31 cellular contexts compared by ENCODE assay signal in the genomic region with DNA sequence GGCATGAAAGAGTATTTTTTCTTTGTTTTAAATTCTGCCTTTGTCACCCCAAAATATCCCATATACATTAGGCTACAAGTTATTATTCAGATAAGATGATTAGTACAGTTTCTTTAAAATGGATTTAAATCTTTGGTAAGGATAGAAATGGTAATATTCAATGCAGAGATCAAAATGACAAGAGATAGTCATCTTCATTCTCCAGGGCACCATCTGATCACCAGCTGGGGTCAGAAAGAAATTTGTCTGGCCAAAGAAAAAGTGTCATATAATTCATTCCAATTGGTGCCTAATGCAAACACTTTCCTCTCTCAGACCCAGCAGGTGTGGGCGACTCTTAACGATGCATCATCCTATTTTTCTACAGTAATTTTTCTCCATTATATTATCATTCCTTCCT.
"Had no signal": no experiment of that assay in that cellular context is flagged by ENCODE, and none has a peak within 500 bp of the region (broad histone marks: within the 10 kb centered on the region; RNA-seq: fewer than 3 reads in every experiment).

No MANE protein-coding gene starts in this region.

- H3K27me3 ChIP-seq: dorsolateral prefrontal cortex, foreskin keratinocyte, gastroesophageal sphincter, heart left ventricle, hepatocyte, left lung, right atrium auricular region, stomach, thyroid gland, vagina had no signal

- H3K4me3 ChIP-seq: dorsolateral prefrontal cortex, gastroesophageal sphincter, heart left ventricle, hepatocyte, left lung, mucosa of descending colon, prostate gland, right atrium auricular region, smooth muscle cell, stomach, thyroid gland, vagina had no signal

- H3K4me2 ChIP-seq: hepatocyte, smooth muscle cell had no signal

- H3K9me3 ChIP-seq: gastroesophageal sphincter, heart left ventricle, left lung, mucosa of descending colon, prostate gland, right atrium auricular region, stomach, thyroid gland, vagina had no signal

- H3K4me1 ChIP-seq: foreskin keratinocyte, gastroesophageal sphincter, left lung, prostate gland, right atrium auricular region, stomach, thyroid gland, vagina had no signal

- FAIRE-seq: islet of Langerhans had no signal

- H3K9me3 Mint-ChIP-seq: endodermal cell, mesothelial cell of epicardium, naive B cell had no signal

- H2AFZ ChIP-seq: hepatocyte had no signal

- ATAC-seq: esophagus mucosa; foreskin keratinocyte; gastroesophageal sphincter; heart left ventricle; left cardiac atrium; left lung; mucosa of descending colon; natural killer cell treated with Interleukin-12 subunit alpha and Interleukin-12 subunit beta and Interleukin-15 and Interleukin-18, amount 100 ng/mL, for 72 hours; sciatic nerve; stimulated activated effector memory CD8-positive, alpha-beta T cell treated with anti-CD3 and anti-CD28 coated beads, Interleukin-12 subunit alpha, Interleukin-12 subunit beta, amount 100 ng/mL, for 72 hours had no signal

- H3K36me3 Mint-ChIP-seq: mesothelial cell of epicardium; naive B cell; natural killer cell treated with Interleukin-12 subunit alpha and Interleukin-12 subunit beta and Interleukin-15 and Interleukin-18, amount 100 ng/mL, for 72 hours; stimulated activated effector memory CD8-positive, alpha-beta T cell treated with anti-CD3 and anti-CD28 coated beads, Interleukin-12 subunit alpha, Interleukin-12 subunit beta, amount 100 ng/mL, for 72 hours had no signal

- H3K36me3 ChIP-seq: gastroesophageal sphincter, heart left ventricle, left lung, prostate gland, right atrium auricular region, stomach, thyroid gland, vagina had no signal

- H3K27ac Mint-ChIP-seq: endodermal cell; mesothelial cell of epicardium; naive B cell; natural killer cell treated with Interleukin-12 subunit alpha and Interleukin-12 subunit beta and Interleukin-15 and Interleukin-18, amount 100 ng/mL, for 72 hours; stimulated activated effector memory CD8-positive, alpha-beta T cell treated with anti-CD3 and anti-CD28 coated beads, Interleukin-12 subunit alpha, Interleukin-12 subunit beta, amount 100 ng/mL, for 72 hours had no signal

- H3K79me2 ChIP-seq: hepatocyte had no signal

- H3K4me3 Mint-ChIP-seq: endodermal cell; mesothelial cell of epicardium; naive B cell; natural killer cell treated with Interleukin-12 subunit alpha and Interleukin-12 subunit beta and Interleukin-15 and Interleukin-18, amount 100 ng/mL, for 72 hours; stimulated activated effector memory CD8-positive, alpha-beta T cell treated with anti-CD3 and anti-CD28 coated beads, Interleukin-12 subunit alpha, Interleukin-12 subunit beta, amount 100 ng/mL, for 72 hours had no signal

- H3K27ac ChIP-seq: dorsolateral prefrontal cortex, epithelial cell of prostate, foreskin keratinocyte, gastroesophageal sphincter, heart left ventricle, hepatocyte, left lung, prostate gland, right atrium auricular region, stomach, thyroid gland, vagina had no signal

- DNase-seq: dorsolateral prefrontal cortex; effector CD4-positive, alpha-beta T cell; endodermal cell; foreskin keratinocyte; heart left ventricle; left cardiac atrium; left lung; mesenchymal stem cell; mucosa of descending colon; naive B cell; nucleus accumbens; stimulated activated CD4-positive, alpha-beta T cell treated with anti-CD3 and anti-CD28 coated beads, Interleukin-12 subunit alpha, Interleukin-12 subunit beta, amount 100 ng/mL, for 4 hours; stimulated activated CD4-positive, alpha-beta T cell treated with anti-CD3 and anti-CD28 coated beads, Interleukin-1b, Interleukin-23, amount 100 ng/mL, for 48 hours; stimulated activated CD4-positive, alpha-beta T cell treated with anti-CD3 and anti-CD28 coated beads, Interleukin-4, amount 100 ng/mL, for 1 hour; stimulated activated naive CD4-positive, alpha-beta T cell treated with Interleukin-2 at 50 U/mL for 16 hours; stomach; thyroid gland; trophoblast cell had no signal

- H3K27me3 Mint-ChIP-seq: naive B cell; natural killer cell treated with Interleukin-12 subunit alpha and Interleukin-12 subunit beta and Interleukin-15 and Interleukin-18, amount 100 ng/mL, for 72 hours had no signal

- H3K4me1 Mint-ChIP-seq: endodermal cell; naive B cell; stimulated activated effector memory CD8-positive, alpha-beta T cell treated with anti-CD3 and anti-CD28 coated beads, Interleukin-12 subunit alpha, Interleukin-12 subunit beta, amount 100 ng/mL, for 72 hours had no signal
